32 cellular contexts compared by ENCODE assay signal in the genomic region with DNA sequence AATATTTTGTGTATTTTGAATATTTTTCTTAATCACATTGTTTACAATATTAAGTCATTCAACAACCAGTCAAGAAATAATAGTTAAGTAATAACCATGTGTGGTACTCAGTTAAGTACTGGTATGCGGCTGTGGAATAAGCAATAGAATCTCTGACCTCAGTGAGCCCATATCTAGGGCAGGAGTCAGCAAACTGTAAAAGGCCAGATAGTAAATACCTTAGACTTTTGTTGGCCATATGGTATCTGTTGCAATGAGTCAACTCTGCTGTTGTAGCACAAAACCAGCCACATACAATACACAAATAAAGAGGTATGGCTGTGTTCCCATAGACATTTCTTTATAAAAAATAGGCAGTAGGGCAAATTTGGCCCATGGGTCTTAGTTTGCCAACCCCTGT.
DNase-seq lines count a peak whose midpoint lies in the region; ATAC-seq, FAIRE-seq and TF ChIP-seq lines count a peak whose summit lies in the region.
"Had no signal": no experiment of that assay in that cellular context is flagged by ENCODE, and none has a peak within 500 bp of the region (broad histone marks: within the 10 kb centered on the region; RNA-seq: fewer than 3 reads in every experiment).

No MANE protein-coding gene starts in this region.

- H3K27me3 Mint-ChIP-seq in astrocyte (ENCODE audit: low read depth, unreplicated experiment), result no peaks in the 10 kb centered on the region
- H3K27me3 Mint-ChIP-seq in nephron progenitor cell (ENCODE audit: low read depth, poor library complexity), result no peaks in the 10 kb centered on the region
- peaks cover 6% of the 10 kb centered on the region for H3K27me3 Mint-ChIP-seq in activated T-cell treated with anti-CD3 and anti-CD28 coated beads, Interleukin-2, amount 50 U/mL, for 72 hours (ENCODE audit: low read depth)
- H3K27me3 Mint-ChIP-seq: activated CD4-positive, alpha-beta memory T cell treated with anti-CD3 and anti-CD28 coated beads for 36 hours; CD4-positive, alpha-beta T cell; dendritic cell treated with granulocyte-macrophage colony-stimulating factor and Interleukin-4, amounts not matched to agents 40 ng/mL and 50 ng/mL, for 4 days; memory B cell; progenitor cell of endocrine pancreas had no signal

- no peaks in the 10 kb centered on the region for H3K79me1 ChIP-seq in mesendoderm (ENCODE audit: low read length)

- no peak for TF ChIP-seq RAD21 in SK-N-SH (IDR thresholded peaks at IDR 0.05; ENCODE audit: low read length)

- H4K5ac ChIP-seq in mesendoderm (ENCODE audit: low read length), result no peak overlapping the region

- H3K27ac Mint-ChIP-seq in astrocyte (ENCODE audit: unreplicated experiment), result no peak overlapping the region
- no peak overlapping the region for H3K27ac Mint-ChIP-seq in nephron progenitor cell
- H3K27ac Mint-ChIP-seq in activated T-cell treated with anti-CD3 and anti-CD28 coated beads, Interleukin-2, amount 50 U/mL, for 72 hours, result no peak overlapping the region
- H3K27ac Mint-ChIP-seq: activated CD4-positive, alpha-beta memory T cell treated with anti-CD3 and anti-CD28 coated beads for 36 hours; activated T-helper 1 cell treated with anti-CD3 and anti-CD28 coated beads, Interleukin-12 subunit alpha, Interleukin-12 subunit beta, Interleukin-2, Interleukin-4 antibody, amounts not matched to agents 30 ng/mL and 10 ng/mL and 1 ng/mL, durations not matched to agents 14 hours and 24 hours and 36 hours; brain; CD4-positive, alpha-beta T cell; dendritic cell treated with granulocyte-macrophage colony-stimulating factor and Interleukin-4, amounts not matched to agents 40 ng/mL and 50 ng/mL, for 4 days; endodermal cell; memory B cell; progenitor cell of endocrine pancreas had no signal

- no peak overlapping the region for H3K23ac ChIP-seq in mesendoderm (ENCODE audit: low read length)

- no peaks in the 10 kb centered on the region for H4K20me1 ChIP-seq in SK-N-SH (ENCODE audit: insufficient read depth)
- H4K20me1 ChIP-seq in astrocyte (ENCODE audit: insufficient read depth, low read length), result no peaks in the 10 kb centered on the region

- no peaks in the 10 kb centered on the region for H3K9me2 ChIP-seq in SK-N-SH

- H3F3A ChIP-seq in SK-N-SH (replicated peaks; ENCODE audit: insufficient read depth), result no peaks in the 10 kb centered on the region

- H3K79me2 ChIP-seq in SK-N-SH (ENCODE audit: insufficient read depth) (no peaks in the 10 kb centered on the region), astrocyte (ENCODE audit: insufficient read depth, low read length) (no peaks in the 10 kb centered on the region), mesendoderm (ENCODE audit: control insufficient read depth, insufficient read depth, low read length) (no peaks in the 10 kb centered on the region)

- H3K4me3 ChIP-seq in SK-N-SH (ENCODE audit: low read depth in 2 of 2, low read length in 1 of 2) (no peak overlapping the region), astrocyte (ENCODE audit: insufficient read depth, low read depth, low read length) (no peak overlapping the region), mesendoderm (ENCODE audit: low read length) (no peak overlapping the region)
- H3K4me3 ChIP-seq: right lobe of liver, tibial nerve had no signal

- no peak for ATAC-seq in SK-N-SH treated with all-trans-retinoic acid at 6 μM for 48 hours
- ATAC-seq in activated T-cell treated with anti-CD3 and anti-CD28 coated beads, Interleukin-2, amount 50 U/mL, for 72 hours (replicated peaks in 1 of 2), result no peak
- ATAC-seq: esophagus mucosa, HCT116, Panc1, right lobe of liver had no signal

- DNase-seq in SK-N-SH (no peak), astrocyte (ENCODE audit: low read depth) (peak; percentile 20), iris pigment epithelial cell (ENCODE audit: low read depth) (peak; percentile 84), mucosa of gallbladder (ENCODE audit: low spot score) (no peak), mesendoderm (no peak), nephron progenitor cell (no peak)
- DNase-seq in activated T-cell treated with anti-CD3 and anti-CD28 coated beads, Interleukin-2, amount 50 U/mL, for 72 hours, result no peak
- DNase-seq: 8988T; activated CD4-positive, alpha-beta memory T cell treated with anti-CD3 and anti-CD28 coated beads for 36 hours; activated CD4-positive, CD25-positive, alpha-beta regulatory T cell treated with anti-CD3 and anti-CD28 coated beads, Interleukin-2, amount 50 U/mL, for 72 hours; activated CD8-positive, alpha-beta memory T cell treated with anti-CD3 and anti-CD28 coated beads, Interleukin-2, amount 50 U/mL, for 4 hours; activated naive CD4-positive, alpha-beta T cell treated with Interleukin-2 at 50 U/mL for 16 hours; CD4-positive, alpha-beta T cell; endodermal cell; hypothalamus; NCI-H1436 treated with DMSO at 0.1 percent for 48 hours; NCI-H345; NCI-H69; right lobe of liver; Right ventricle myocardium superior; stimulated activated CD4-positive, alpha-beta T cell treated with anti-CD3 and anti-CD28 coated beads, Interleukin-4, amount 100 ng/mL, for 24 hours; T-helper 2 cell had no signal

- H3K18ac ChIP-seq in mesendoderm (ENCODE audit: low read length), result no peak overlapping the region

- no peak overlapping the region for H2BK15ac ChIP-seq in mesendoderm (replicated peaks; ENCODE audit: low read depth)

- H3K9me3 Mint-ChIP-seq in astrocyte (ENCODE audit: unreplicated experiment), result no peaks in the 10 kb centered on the region
- no peaks in the 10 kb centered on the region for H3K9me3 Mint-ChIP-seq in nephron progenitor cell
- peaks cover 0 to 2% of the 10 kb centered on the region in 2 donors for H3K9me3 Mint-ChIP-seq in activated T-cell treated with anti-CD3 and anti-CD28 coated beads, Interleukin-2, amount 50 U/mL, for 72 hours
- H3K9me3 Mint-ChIP-seq: activated T-helper 1 cell treated with anti-CD3 and anti-CD28 coated beads, Interleukin-12 subunit alpha, Interleukin-12 subunit beta, Interleukin-2, Interleukin-4 antibody, amounts not matched to agents 30 ng/mL and 10 ng/mL and 1 ng/mL, durations not matched to agents 14 hours and 24 hours and 36 hours; brain; CD4-positive, alpha-beta T cell; dendritic cell treated with granulocyte-macrophage colony-stimulating factor and Interleukin-4, amounts not matched to agents 40 ng/mL and 50 ng/mL, for 4 days; endodermal cell had no signal

- H2AFZ ChIP-seq in SK-N-SH (ENCODE audit: low read depth) (no peak overlapping the region), astrocyte (ENCODE audit: low read depth, low read length) (no peak overlapping the region)

- no peak overlapping the region for H3K56ac ChIP-seq in mesendoderm (ENCODE audit: low read length)

- H3K4me3 Mint-ChIP-seq in astrocyte (ENCODE audit: unreplicated experiment), result no peak overlapping the region
- H3K4me3 Mint-ChIP-seq in nephron progenitor cell, result no peak overlapping the region
- H3K4me3 Mint-ChIP-seq in activated T-cell treated with anti-CD3 and anti-CD28 coated beads, Interleukin-2, amount 50 U/mL, for 72 hours, result no peak overlapping the region
- H3K4me3 Mint-ChIP-seq: activated CD4-positive, alpha-beta memory T cell treated with anti-CD3 and anti-CD28 coated beads for 36 hours; activated T-helper 1 cell treated with anti-CD3 and anti-CD28 coated beads, Interleukin-12 subunit alpha, Interleukin-12 subunit beta, Interleukin-2, Interleukin-4 antibody, amounts not matched to agents 30 ng/mL and 10 ng/mL and 1 ng/mL, durations not matched to agents 14 hours and 24 hours and 36 hours; brain; CD4-positive, alpha-beta T cell; dendritic cell treated with granulocyte-macrophage colony-stimulating factor and Interleukin-4, amounts not matched to agents 40 ng/mL and 50 ng/mL, for 4 days; endodermal cell; memory B cell had no signal

- H3K4me1 ChIP-seq in SK-N-SH (ENCODE audit: control insufficient read depth in 1 of 2, insufficient read depth in 2 of 2, low read depth in 1 of 2, low read length in 1 of 2) (no peaks in the 10 kb centered on the region; a peak in 1 of 4 replicates), astrocyte (ENCODE audit: insufficient read depth, low read length) (peaks cover 4% of the 10 kb centered on the region), mesendoderm (ENCODE audit: control insufficient read depth, low read depth, low read length) (no peaks in the 10 kb centered on the region)
- H3K4me1 ChIP-seq: right lobe of liver had no signal

- no peaks in the 10 kb centered on the region for H3K9me3 ChIP-seq in SK-N-SH
- H3K9me3 ChIP-seq in astrocyte (ENCODE audit: insufficient read depth, low read depth, low read length), result no peaks in the 10 kb centered on the region
- H3K9me3 ChIP-seq: right lobe of liver, tibial nerve had no signal

- WGBS in SK-N-SH (ENCODE audit: low lambda C conversion rate), result 90% methylated on average over 1 of the region's 1 CpG
- WGBS in mesendoderm (ENCODE audit: extremely low coverage, insufficient coverage, low lambda C conversion rate), result no CpG with 5 or more reads among the region's 1 CpG

- H3K27me3 ChIP-seq in SK-N-SH (ENCODE audit: insufficient read depth), result no peaks in the 10 kb centered on the region
- no peaks in the 10 kb centered on the region for H3K27me3 ChIP-seq in astrocyte (ENCODE audit: insufficient read depth, low read length)
- H3K27me3 ChIP-seq in mesendoderm (ENCODE audit: insufficient read depth, low read length, poor library complexity), result no peaks in the 10 kb centered on the region
- H3K27me3 ChIP-seq: right lobe of liver, tibial nerve had no signal

- H3K9ac ChIP-seq in SK-N-SH, result no peak overlapping the region
- no peak overlapping the region for H3K9ac ChIP-seq in astrocyte (ENCODE audit: low read length)
- H3K9ac ChIP-seq in mesendoderm (ENCODE audit: low read length), result no peak overlapping the region

- H3K36me3 Mint-ChIP-seq in astrocyte (ENCODE audit: low read depth, unreplicated experiment) (no peaks in the 10 kb centered on the region), nephron progenitor cell (ENCODE audit: low read depth) (no peaks in the 10 kb centered on the region)
- H3K36me3 Mint-ChIP-seq in activated T-cell treated with anti-CD3 and anti-CD28 coated beads, Interleukin-2, amount 50 U/mL, for 72 hours (ENCODE audit: insufficient read depth in 2 of 2), result no peaks in the 10 kb centered on the region
- H3K36me3 Mint-ChIP-seq: activated CD4-positive, alpha-beta memory T cell treated with anti-CD3 and anti-CD28 coated beads for 36 hours; brain; memory B cell had no signal

- no peak overlapping the region for H4K8ac ChIP-seq in mesendoderm (ENCODE audit: low read depth, low read length)

- H2AK5ac ChIP-seq in mesendoderm (ENCODE audit: low read length), result no peak overlapping the region

- FAIRE-seq in astrocyte (lab: Jason Lieb, UNC), result peak; percentile 26

- no peak overlapping the region for H3K4me2 ChIP-seq in SK-N-SH
- H3K4me2 ChIP-seq in astrocyte (ENCODE audit: low read length), result no peak overlapping the region
- H3K4me2 ChIP-seq in mesendoderm (ENCODE audit: low read length), result no peak overlapping the region

- no peak for TF ChIP-seq CTCF in SK-N-SH (IDR thresholded peaks at IDR 0.05)
- TF ChIP-seq CTCF in astrocyte (IDR thresholded peaks at IDR 0.05; ENCODE audit: insufficient read depth, low read depth, low read length), result no peak
- TF ChIP-seq CTCF in nephron progenitor cell (IDR thresholded peaks at IDR 0.05), result no peak

- peaks cover 23% of the 10 kb centered on the region for H3K4me1 Mint-ChIP-seq in astrocyte (ENCODE audit: low read depth, unreplicated experiment)
- no peaks in the 10 kb centered on the region for H3K4me1 Mint-ChIP-seq in nephron progenitor cell
- H3K4me1 Mint-ChIP-seq in activated T-cell treated with anti-CD3 and anti-CD28 coated beads, Interleukin-2, amount 50 U/mL, for 72 hours (ENCODE audit: low read depth), result no peaks in the 10 kb centered on the region
- H3K4me1 Mint-ChIP-seq: memory B cell had no signal

- no peak overlapping the region for H3K4ac ChIP-seq in mesendoderm (ENCODE audit: low read depth, low read length)

- no peak for TF ChIP-seq EP300 in SK-N-SH (IDR thresholded peaks at IDR 0.05; ENCODE audit: borderline replicate concordance in 1 of 2, low read depth in 1 of 2, low read length in 1 of 2)

- CTCF ChIA-PET in SK-N-SH (lab: Yijun Ruan, JAX), result no interaction called here

- H2BK120ac ChIP-seq in mesendoderm (ENCODE audit: low read depth, low read length), result no peak overlapping the region

- H3K36me3 ChIP-seq in SK-N-SH (replicated peaks in 1 of 2; ENCODE audit: control insufficient read depth in 1 of 2, insufficient read depth in 2 of 2, low read length in 1 of 2) (no peaks in the 10 kb centered on the region), astrocyte (ENCODE audit: insufficient read depth, low read length) (no peaks in the 10 kb centered on the region), mesendoderm (ENCODE audit: control insufficient read depth, insufficient read depth, low read length) (no peaks in the 10 kb centered on the region)
- H3K36me3 ChIP-seq: right lobe of liver, tibial nerve had no signal

- POLR2A ChIA-PET in SK-N-SH (lab: Yijun Ruan, JAX), result no interaction called here

- no peak overlapping the region for H2BK5ac ChIP-seq in mesendoderm (ENCODE audit: low read length)

- no peak overlapping the region for H3K27ac ChIP-seq in SK-N-SH (ENCODE audit: low read depth in 2 of 2, low read length in 1 of 2)
- H3K27ac ChIP-seq in astrocyte (ENCODE audit: low read depth, low read length), result no peak overlapping the region
- H3K27ac ChIP-seq in mesendoderm (ENCODE audit: low read depth, low read length), result no peak overlapping the region
- H3K27ac ChIP-seq: right lobe of liver, tibial nerve had no signal

Comparison
In these comparisons a context has a peak if more than half of its experiments do, and no peak if none do; other contexts are left out.
1. DNase-seq: peak in astrocyte (single experiment) and iris pigment epithelial cell (single experiment); none in SK-N-SH (single experiment), mucosa of gallbladder (single experiment), mesendoderm (single experiment), nephron progenitor cell (single experiment) and activated T-cell treated with anti-CD3 and anti-CD28 coated beads, Interleukin-2, amount 50 U/mL, for 72 hours (0 of 2).